10 cellular contexts compared by ENCODE assay signal in genomic region chr10:74035324-74035723, GRCh38. TPM values are rescaled to one million over a fixed set of nuclear protein-coding genes. Genes with fewer than 3 reads are reported as not detected.
A peak's percentile ranks its signal among the peaks of the same experiment; 100 is the strongest.
DNase-seq lines count a peak whose midpoint lies in the region; ATAC-seq, FAIRE-seq and TF ChIP-seq lines count a peak whose summit lies in the region.
"Had no signal": no experiment of that assay in that cellular context is flagged by ENCODE, and none has a peak within 500 bp of the region (broad histone marks: within the 10 kb centered on the region; RNA-seq: fewer than 3 reads in every experiment).

No MANE protein-coding gene starts in this region.

- H3K27ac ChIP-seq in brain microvascular endothelial cell: no peak overlapping the region
- no peak overlapping the region for H3K27ac ChIP-seq in GM23248
- H3K27ac ChIP-seq: body of pancreas had no signal

- no peaks in the 10 kb centered on the region; the same call in 1 of the 2 replicates for H3K36me3 ChIP-seq in BJ (ENCODE audit: control insufficient read depth, insufficient read depth, low read length)
- peaks cover 44% of the 10 kb centered on the region for H3K36me3 ChIP-seq in brain microvascular endothelial cell (replicated peaks)
- peaks cover 13% of the 10 kb centered on the region; the same call in 1 of the 2 replicates for H3K36me3 ChIP-seq in GM23248 (ENCODE audit: low read depth)

- no peak for FAIRE-seq in HTR-8/SVneo (lab: Jason Lieb, UNC)

- H3K9me3 Mint-ChIP-seq in natural killer cell treated with Interleukin-12 subunit alpha and Interleukin-12 subunit beta and Interleukin-15 and Interleukin-18, amount 100 ng/mL, for 72 hours: no peaks in the 10 kb centered on the region

- no peaks in the 10 kb centered on the region for H3K9me3 ChIP-seq in GM23248 (ENCODE audit: low read depth)
- H3K9me3 ChIP-seq: body of pancreas had no signal

- H3K27ac Mint-ChIP-seq in natural killer cell treated with Interleukin-12 subunit alpha and Interleukin-12 subunit beta and Interleukin-15 and Interleukin-18, amount 100 ng/mL, for 72 hours: peak overlapping the region; percentile 37 to 42

- H3K27me3 Mint-ChIP-seq in natural killer cell treated with Interleukin-12 subunit alpha and Interleukin-12 subunit beta and Interleukin-15 and Interleukin-18, amount 100 ng/mL, for 72 hours: no peaks in the 10 kb centered on the region

- no peak overlapping the region; the same call in 1 of the 2 replicates for H3K9ac ChIP-seq in GM23248

- in situ Hi-C loops in brain microvascular endothelial cell (cut with HindIII; ENCODE audit: low pct_ligation_motif_present, low sequenced_read_pairs) (no loop called here), GM23248 (cut with MboI) (no loop called here)

- H3K4me2 ChIP-seq in GM23248 (ENCODE audit: unreplicated experiment): no peak overlapping the region

- H3K4me1 ChIP-seq in GM23248 (ENCODE audit: insufficient read depth): peaks cover 47% of the 10 kb centered on the region

- peaks cover 100% of the 10 kb centered on the region for H3K79me2 ChIP-seq in GM23248 (ENCODE audit: insufficient read depth)

- no peak overlapping the region for H3K4me3 Mint-ChIP-seq in natural killer cell treated with Interleukin-12 subunit alpha and Interleukin-12 subunit beta and Interleukin-15 and Interleukin-18, amount 100 ng/mL, for 72 hours

- POLR2A ChIA-PET in BJ (lab: Charles Lee): interaction anchor here (0.7 kb wide), 1 partner anchor 23 kb away, joined by 6 read pairs; no protein-coding TSS in a partner anchor

- H3K4me1 Mint-ChIP-seq in natural killer cell treated with Interleukin-12 subunit alpha and Interleukin-12 subunit beta and Interleukin-15 and Interleukin-18, amount 100 ng/mL, for 72 hours (ENCODE audit: low read depth in 2 of 2): peaks cover 43 to 55% of the 10 kb centered on the region in 2 donors

- WGBS in GM23248 (ENCODE audit: low coverage in 1 of 2, low lambda C conversion rate in 2 of 2, missing lambda C conversion rate in 2 of 2), 2 experiments: 8 to 14% methylated on average over 1 of the region's 1 CpG

- H3F3A ChIP-seq in GM23248 (ENCODE audit: insufficient read depth): peaks cover 80% of the 10 kb centered on the region

- no peak overlapping the region for H2AFZ ChIP-seq in GM23248

- DNase-seq in BJ (ENCODE audit: low read depth) (no peak), HFF-Myc (ENCODE audit: extremely low read depth, low read depth) (no peak), brain microvascular endothelial cell (no peak), GM23248 (no peak), HTR-8/SVneo (ENCODE audit: insufficient read length, low spot score) (no peak)
- no peak for DNase-seq in natural killer cell treated with Interleukin-12 subunit alpha and Interleukin-12 subunit beta and Interleukin-15 and Interleukin-18, amount 100 ng/mL, for 72 hours (ENCODE audit: low spot score)
- DNase-seq: body of pancreas had no signal

- H3K9me2 ChIP-seq in GM23248 (ENCODE audit: insufficient read depth): no peaks in the 10 kb centered on the region

- H3K36me3 Mint-ChIP-seq in natural killer cell treated with Interleukin-12 subunit alpha and Interleukin-12 subunit beta and Interleukin-15 and Interleukin-18, amount 100 ng/mL, for 72 hours: no peaks in the 10 kb centered on the region

- peaks cover 11% of the 10 kb centered on the region; the same call in 1 of the 2 replicates for H4K20me1 ChIP-seq in GM23248 (ENCODE audit: insufficient read depth)

- peak; percentile 35; the same call in 1 of the 2 replicates for TF ChIP-seq CTCF in BJ (IDR thresholded peaks at IDR 0.05; ENCODE audit: insufficient read depth, low read depth, low read length)
- peak; percentile 15 for TF ChIP-seq CTCF in HFF-Myc (IDR thresholded peaks at IDR 0.05; ENCODE audit: low read depth, low read length, missing control alignments)
- peak; percentile 35 for TF ChIP-seq CTCF in brain microvascular endothelial cell (IDR thresholded peaks at IDR 0.05; ENCODE audit: low read depth, low read length, missing control alignments)

- ATAC-seq in natural killer cell treated with Interleukin-12 subunit alpha and Interleukin-12 subunit beta and Interleukin-15 and Interleukin-18, amount 100 ng/mL, for 72 hours: no peak
- no peak for ATAC-seq in GM21390 (IDR thresholded peaks at IDR 0.05; ENCODE audit: unreplicated experiment)
- ATAC-seq in GM19463 (IDR thresholded peaks at IDR 0.05; ENCODE audit: unreplicated experiment): no peak
- ATAC-seq: body of pancreas had no signal

- H3K4me3 ChIP-seq in BJ (ENCODE audit: low read depth, low read length) (no peak overlapping the region), HFF-Myc (replicated peaks; ENCODE audit: low read depth, low read length) (no peak overlapping the region), brain microvascular endothelial cell (ENCODE audit: low read depth, low read length) (no peak overlapping the region), GM23248 (no peak overlapping the region)
- H3K4me3 ChIP-seq: body of pancreas, lung had no signal

- CTCF ChIA-PET in BJ (lab: Yijun Ruan, JAX): interaction anchor here (1.0 to 1.8 kb wide), 5 partner anchors 10 to 148 kb away, joined by 3 to 9 read pairs (median 5); no protein-coding TSS in a partner anchor

- no peaks in the 10 kb centered on the region for H3K27me3 ChIP-seq in BJ (ENCODE audit: control insufficient read depth, insufficient read depth, low read length)
- H3K27me3 ChIP-seq in brain microvascular endothelial cell (replicated peaks): no peaks in the 10 kb centered on the region
- no peaks in the 10 kb centered on the region for H3K27me3 ChIP-seq in GM23248 (replicated peaks; ENCODE audit: insufficient read depth)
- H3K27me3 ChIP-seq: body of pancreas had no signal

RNA-seq across cellular contexts. Expression of gene VCL, which starts 37.4 kb away (rescaled TPM):
- polyA plus RNA-seq in BJ (2011; rRNA removed) (235 and 255 TPM in 2 replicates), GM23248 (2016; fragmentation: Nextera tagmentation; extraction: Ambion mirVana) (177 and 180 TPM in 2 replicates)
- 183 and 193 TPM in 2 replicates for polyA minus RNA-seq in BJ (2011; rRNA and poly(A)+ RNA removed)
- 10 to 100 TPM; 42.1 to 51.4 TPM for total RNA-seq in natural killer cell treated with Interleukin-12 subunit alpha and Interleukin-12 subunit beta and Interleukin-15 and Interleukin-18, amount 100 ng/mL, for 72 hours
- total RNA-seq in GM23248 (2014; rRNA removed; shearing (Covaris generic)): 235 and 265 TPM in 2 replicates
